9 cellular contexts compared by ENCODE assay signal in the genomic region with DNA sequence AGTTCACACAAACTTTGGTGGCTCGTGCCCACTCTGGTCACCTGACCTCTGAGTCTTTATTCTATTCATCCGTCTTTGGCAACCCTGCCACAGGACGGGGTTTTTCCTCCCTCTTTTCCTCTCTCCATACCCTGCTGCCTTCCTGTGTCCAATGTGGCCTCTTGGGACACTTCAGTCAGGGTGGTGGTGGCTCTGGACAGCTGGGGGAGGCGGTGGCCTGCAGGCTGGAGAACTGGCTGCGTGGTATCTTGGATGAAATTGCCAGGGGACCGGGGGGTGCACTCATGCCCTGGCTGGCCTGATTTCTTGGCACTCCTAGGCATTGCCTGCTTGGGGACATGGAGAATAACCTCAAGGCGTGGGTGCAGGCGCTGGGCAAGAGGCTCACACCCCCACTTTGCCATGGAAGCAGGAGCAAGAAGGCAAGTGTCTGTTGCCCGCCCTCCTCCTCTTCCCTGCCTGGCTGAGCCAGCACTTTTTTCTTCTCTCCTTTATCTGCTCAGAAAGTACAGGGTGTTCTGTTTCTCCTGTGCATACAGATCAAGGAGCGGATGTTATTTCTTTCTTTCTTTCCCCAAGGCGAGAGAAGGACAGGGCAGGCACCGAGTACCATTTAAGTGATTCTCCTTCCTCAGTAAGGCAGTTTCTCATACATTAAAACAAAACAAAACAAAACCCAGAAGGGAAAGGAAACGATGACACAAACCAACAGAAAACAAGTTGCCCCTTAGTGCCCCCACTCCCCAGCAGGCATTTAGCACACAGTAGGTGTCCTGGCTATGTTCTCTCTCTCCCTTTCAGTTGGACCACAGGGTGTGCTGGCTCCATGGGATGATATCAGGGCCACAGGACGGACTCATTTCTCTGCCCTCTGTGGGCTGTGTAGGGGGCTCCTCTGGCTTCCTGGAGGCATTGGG. TPM values are rescaled to one million over a fixed set of nuclear protein-coding genes. Genes with fewer than 3 reads are reported as not detected.
DNase-seq lines count a peak whose midpoint lies in the region; ATAC-seq and TF ChIP-seq lines count a peak whose summit lies in the region.
"Had no signal": no experiment of that assay in that cellular context is flagged by ENCODE, and none has a peak within 500 bp of the region (broad histone marks: within the 10 kb centered on the region; RNA-seq: fewer than 3 reads in every experiment).

No MANE protein-coding gene starts in this region.

- no peak overlapping the region for H3K27ac ChIP-seq in A673 (ENCODE audit: low read depth, low read length, poor library complexity, severe bottlenecking)
- H3K27ac ChIP-seq in HUES6 (ENCODE audit: low read depth, low read length) = no peak overlapping the region

- H3K9ac ChIP-seq in HUES6 (ENCODE audit: low read length) = no peak overlapping the region

- POLR2A ChIA-PET in A673 (lab: Charles Lee; ENCODE audit: low non-redundant PET) = no interaction called here
- POLR2A ChIA-PET in MCF 10A (lab: Yijun Ruan, JAX) = interaction anchor here (2.3 kb wide), 1 partner anchor 61 kb away, joined by 10 read pairs; no protein-coding TSS in a partner anchor
- POLR2A ChIA-PET in naive thymus-derived CD8-positive, alpha-beta T cell (lab: Charles Lee) = no interaction called here

- TF ChIP-seq CTCF in A673 (conservative IDR thresholded peaks at IDR 0.05; ENCODE audit: low read depth, low read length) = no peak
- TF ChIP-seq CTCF in MCF 10A (IDR thresholded peaks at IDR 0.05; ENCODE audit: unreplicated experiment) = no peak

- DNase-seq in A673 (ENCODE audit: low spot score) (no peak), MCF 10A (ENCODE audit: unreplicated experiment) (peak; percentile 29), DMS153 treated with DMSO at 0.1 percent for 48 hours (lab: John Stamatoyannopoulos, UW; ENCODE audit: unreplicated experiment) (no peak), ecto neural progenitor cell (ENCODE audit: low spot score) (no peak)
- no peak for DNase-seq in naive thymus-derived CD8-positive, alpha-beta T cell
- DNase-seq: MV-4-11 had no signal

- no peaks in the 10 kb centered on the region for H3K36me3 ChIP-seq in A673 (ENCODE audit: insufficient read depth, low read length, poor library complexity, severe bottlenecking)
- H3K36me3 ChIP-seq in HUES6 (ENCODE audit: control insufficient read depth, insufficient read depth, low read length) = peaks cover 8% of the 10 kb centered on the region

- CTCF ChIA-PET in A673 (lab: Charles Lee) = interaction anchor here (0.8 kb wide), 1 partner anchor 63 kb away, joined by 3 read pairs; no protein-coding TSS in a partner anchor
- CTCF ChIA-PET in MCF 10A (lab: Yijun Ruan, JAX) = interaction anchor here (0.6 to 2.7 kb wide), 4 partner anchors 60 to 362 kb away, joined by 4 to 18 read pairs (median 6); no protein-coding TSS in a partner anchor

- no peak for ATAC-seq in naive thymus-derived CD8-positive, alpha-beta T cell
- no peak for ATAC-seq in HG02970 (IDR thresholded peaks at IDR 0.05; ENCODE audit: low FRiP score, unreplicated experiment)
- no peak for ATAC-seq in GM19035 (IDR thresholded peaks at IDR 0.05; ENCODE audit: unreplicated experiment)

- H3K4me1 ChIP-seq in A673 (ENCODE audit: insufficient read depth, low read length, poor library complexity, severe bottlenecking) = peaks cover 31% of the 10 kb centered on the region
- H3K4me1 ChIP-seq in HUES6 (ENCODE audit: control insufficient read depth, insufficient read depth, low read length) = peaks cover 52% of the 10 kb centered on the region

- intact Hi-C loops in A673 (cut with micrococcal nuclease; ENCODE audit: unreplicated experiment) = no loop called here
- intact Hi-C loops in MCF 10A (cut with micrococcal nuclease) = no loop called here

- no peaks in the 10 kb centered on the region for H3K27me3 ChIP-seq in A673 (replicated peaks; ENCODE audit: insufficient read depth, low read depth, low read length, poor library complexity)
- no peaks in the 10 kb centered on the region for H3K27me3 ChIP-seq in HUES6 (ENCODE audit: control insufficient read depth, insufficient read depth, low read length)

- BruUV-seq in A673 (replicated peaks; lab: Mats Ljungman, UMichigan) (no TSS peak), MCF 10A (replicated peaks; lab: Mats Ljungman, UMichigan) (no TSS peak)

- H3K4me3 ChIP-seq in A673 (ENCODE audit: low read depth, low read length, poor library complexity, severe bottlenecking) (peak overlapping the region; percentile 6), HUES6 (ENCODE audit: low read depth, low read length) (peak overlapping the region; percentile 62; the same call in 1 of the 2 replicates)

- peak overlapping the region; percentile 92 for H3K27ac Mint-ChIP-seq in MCF 10A (ENCODE audit: low read depth, unreplicated experiment)
- peak overlapping the region; percentile 0 to 92 (median 86) for H3K27ac Mint-ChIP-seq in naive thymus-derived CD8-positive, alpha-beta T cell

- H3K9me3 ChIP-seq in A673 (ENCODE audit: low read depth, low read length, poor library complexity, severe bottlenecking) = no peaks in the 10 kb centered on the region
- H3K9me3 ChIP-seq in HUES6 (ENCODE audit: control insufficient read depth, insufficient read depth, low read depth, low read length) = no peaks in the 10 kb centered on the region

- peak overlapping the region; percentile 67 for H3K4me3 Mint-ChIP-seq in MCF 10A (ENCODE audit: unreplicated experiment)
- H3K4me3 Mint-ChIP-seq in naive thymus-derived CD8-positive, alpha-beta T cell = peak overlapping the region; percentile 17 to 82 (median 64)

- H3K36me3 Mint-ChIP-seq in MCF 10A (ENCODE audit: insufficient read depth, unreplicated experiment) = peaks cover 1% of the 10 kb centered on the region
- H3K36me3 Mint-ChIP-seq in naive thymus-derived CD8-positive, alpha-beta T cell = no peaks in the 10 kb centered on the region

- H3K27me3 Mint-ChIP-seq in MCF 10A (ENCODE audit: insufficient read depth, unreplicated experiment) = no peaks in the 10 kb centered on the region
- no peaks in the 10 kb centered on the region for H3K27me3 Mint-ChIP-seq in naive thymus-derived CD8-positive, alpha-beta T cell

- H3K4me1 Mint-ChIP-seq in MCF 10A (ENCODE audit: insufficient read depth, unreplicated experiment) = peaks cover 11% of the 10 kb centered on the region
- H3K4me1 Mint-ChIP-seq in naive thymus-derived CD8-positive, alpha-beta T cell = peaks cover 18 to 35% (median 34%) of the 10 kb centered on the region in 4 donors

- H3K9me3 Mint-ChIP-seq in MCF 10A (ENCODE audit: unreplicated experiment) = no peaks in the 10 kb centered on the region
- no peaks in the 10 kb centered on the region for H3K9me3 Mint-ChIP-seq in naive thymus-derived CD8-positive, alpha-beta T cell

RNA-seq across cellular contexts. Expression of a gene that starts 22.3 kb away (rescaled TPM):
- total RNA-seq in A673 (2021) = 21.8 and 22.1 TPM in 2 replicates
- 42.3 and 48.6 TPM in 2 replicates for total RNA-seq in MCF 10A (2022)
- 1 to 10 TPM; 1.3 to 2.5 TPM for total RNA-seq in naive thymus-derived CD8-positive, alpha-beta T cell
- polyA plus RNA-seq in naive thymus-derived CD8-positive, alpha-beta T cell = under 1 TPM in 1 of 3 donors, not detected in 2; 0.21 TPM
